ENCODE assay signal across 9 cellular contexts in the genomic region with DNA sequence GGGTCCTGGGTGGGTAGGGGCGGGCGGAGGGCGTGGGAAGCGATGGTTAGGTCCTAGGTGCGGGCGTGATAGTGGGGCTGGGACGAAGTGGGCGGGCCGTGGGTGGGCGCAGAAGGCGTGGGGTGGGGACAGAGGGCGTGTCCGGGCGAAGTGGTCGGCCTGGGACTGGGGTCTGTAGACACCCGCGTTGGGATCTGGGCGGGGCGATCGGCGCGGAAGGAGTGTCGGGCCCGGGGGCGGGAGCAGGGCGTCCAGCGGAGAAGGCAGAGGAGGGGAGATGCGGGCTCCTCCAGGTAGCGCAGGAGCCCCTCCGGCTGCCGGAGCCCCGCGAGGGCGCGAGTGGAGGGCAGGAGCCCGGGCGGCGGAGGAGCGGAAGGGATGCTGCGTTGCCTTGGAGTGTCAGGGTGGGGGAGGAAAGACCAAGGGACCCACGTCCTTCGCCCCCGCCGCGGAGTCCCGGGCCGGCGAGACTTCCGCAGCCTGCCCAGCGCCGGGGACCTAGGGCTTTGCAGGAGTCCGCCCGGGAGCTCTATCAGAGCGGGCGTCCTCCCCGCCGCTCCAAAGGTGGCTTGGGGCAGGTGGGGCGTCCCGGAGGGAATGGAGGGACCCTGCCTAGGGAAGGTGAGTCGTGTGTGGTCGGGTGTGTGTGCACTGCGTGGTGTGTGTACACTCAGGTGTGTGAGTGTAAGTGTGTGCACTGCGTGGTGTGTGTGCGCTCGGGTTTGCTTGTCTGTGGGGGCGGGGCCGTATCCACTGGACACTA. TPM values are rescaled to one million over a fixed set of nuclear protein-coding genes. Genes with fewer than 3 reads are reported as not detected.
DNase-seq lines count a peak whose midpoint lies in the region; ATAC-seq and TF ChIP-seq lines count a peak whose summit lies in the region.
"Had no signal": no experiment of that assay in that cellular context is flagged by ENCODE, and none has a peak within 500 bp of the region (broad histone marks: within the 10 kb centered on the region; RNA-seq: fewer than 3 reads in every experiment).

No MANE protein-coding gene starts in this region.

- H3K36me3 ChIP-seq in iPS-20b (ENCODE audit: insufficient read depth, low read depth, low read length) (no peaks in the 10 kb centered on the region), smooth muscle cell (ENCODE audit: low read depth) (no peaks in the 10 kb centered on the region)

- no peaks in the 10 kb centered on the region for H3K9me3 Mint-ChIP-seq in activated naive CD8-positive, alpha-beta T cell treated with anti-CD3 and anti-CD28 coated beads, Interleukin-2, amount 50 U/mL, for 24 hours

- H3K4me3 ChIP-seq in iPS-20b (ENCODE audit: low read length) (peak overlapping the region; percentile 74), smooth muscle cell (peak overlapping the region; percentile 50)

- no peak overlapping the region for H2AFZ ChIP-seq in smooth muscle cell (ENCODE audit: low read depth)

- H3K27me3 ChIP-seq in iPS-20b (ENCODE audit: insufficient read depth, low read length) (peaks cover 45% of the 10 kb centered on the region), smooth muscle cell (ENCODE audit: low read depth) (peaks cover 9% of the 10 kb centered on the region)

- H3K4me1 Mint-ChIP-seq in activated naive CD8-positive, alpha-beta T cell treated with anti-CD3 and anti-CD28 coated beads, Interleukin-2, amount 50 U/mL, for 24 hours: peaks cover 18% of the 10 kb centered on the region

- DNase-seq in D341Med (ENCODE audit: low spot score) (peak; percentile 90), NCI-H69 (lab: John Stamatoyannopoulos, UW) (peak; percentile 96), smooth muscle cell (lab: John Stamatoyannopoulos, UW; ENCODE audit: unreplicated experiment) (no peak), hippocampal formation (lab: John Stamatoyannopoulos, UW) (no peak)
- DNase-seq in activated naive CD8-positive, alpha-beta T cell treated with anti-CD3 and anti-CD28 coated beads, Interleukin-2, amount 50 U/mL, for 24 hours: peak; percentile 67

- H3K27me3 Mint-ChIP-seq in activated naive CD8-positive, alpha-beta T cell treated with anti-CD3 and anti-CD28 coated beads, Interleukin-2, amount 50 U/mL, for 24 hours: peaks cover 3% of the 10 kb centered on the region

- H3K9me3 ChIP-seq in iPS-20b (ENCODE audit: insufficient read depth, low read depth, low read length): no peaks in the 10 kb centered on the region
- no peaks in the 10 kb centered on the region for H3K9me3 ChIP-seq in smooth muscle cell (replicated peaks; ENCODE audit: low read depth)

- 2% methylated on average over 37 of the region's 67 CpGs for WGBS in smooth muscle cell (ENCODE audit: low lambda C conversion rate)

- peak overlapping the region; percentile 91 for H3K4me2 ChIP-seq in smooth muscle cell

- no peaks in the 10 kb centered on the region for H3F3A ChIP-seq in smooth muscle cell (ENCODE audit: low read depth)

- no peaks in the 10 kb centered on the region for H3K4me1 ChIP-seq in iPS-20b (ENCODE audit: insufficient read depth, low read length)
- H3K4me1 ChIP-seq in smooth muscle cell (ENCODE audit: low read depth): peaks cover 10% of the 10 kb centered on the region

- H3K27ac ChIP-seq in iPS-20b (ENCODE audit: low read length): no peak overlapping the region
- no peak overlapping the region for H3K27ac ChIP-seq in smooth muscle cell (ENCODE audit: low read depth)

- peak; percentile 63 for ATAC-seq in GM19324 (IDR thresholded peaks at IDR 0.05; ENCODE audit: low FRiP score, unreplicated experiment)
- ATAC-seq in HG03175 (IDR thresholded peaks at IDR 0.05; ENCODE audit: unreplicated experiment): peak; percentile 54
- peak; percentile 57 for ATAC-seq in activated naive CD8-positive, alpha-beta T cell treated with anti-CD3 and anti-CD28 coated beads, Interleukin-2, amount 50 U/mL, for 24 hours

- peak overlapping the region; percentile 70 for H3K4me3 Mint-ChIP-seq in activated naive CD8-positive, alpha-beta T cell treated with anti-CD3 and anti-CD28 coated beads, Interleukin-2, amount 50 U/mL, for 24 hours

- H3K36me3 Mint-ChIP-seq in activated naive CD8-positive, alpha-beta T cell treated with anti-CD3 and anti-CD28 coated beads, Interleukin-2, amount 50 U/mL, for 24 hours (ENCODE audit: low read depth): no peaks in the 10 kb centered on the region

- no peak overlapping the region for H3K27ac Mint-ChIP-seq in activated naive CD8-positive, alpha-beta T cell treated with anti-CD3 and anti-CD28 coated beads, Interleukin-2, amount 50 U/mL, for 24 hours

- H3K9ac ChIP-seq in iPS-20b (ENCODE audit: low read depth, low read length): peak overlapping the region; percentile 51; the same call in 1 of the 2 replicates
- H3K9ac ChIP-seq in smooth muscle cell (ENCODE audit: low read depth): no peak overlapping the region

- H4K20me1 ChIP-seq in smooth muscle cell (ENCODE audit: low read depth): no peaks in the 10 kb centered on the region

- H3K79me2 ChIP-seq in smooth muscle cell (ENCODE audit: low read depth): no peaks in the 10 kb centered on the region

- TF ChIP-seq CTCF in smooth muscle cell (IDR thresholded peaks at IDR 0.05; ENCODE audit: borderline replicate concordance, insufficient read depth, poor library complexity, severe bottlenecking): no peak

RNA-seq across cellular contexts. Expression of a gene that starts 27.0 kb away (rescaled TPM):
- total RNA-seq in smooth muscle cell: not detected in 2 replicates
- not detected in 2 replicates for polyA plus RNA-seq in smooth muscle cell
- total RNA-seq: activated CD8-positive, alpha-beta memory T cell treated with anti-CD3 and anti-CD28 coated beads for 36 hours had no signal

RNA-seq across cellular contexts. Expression of a gene that starts 53.2 kb away (rescaled TPM):
- 26.2 and 27.6 TPM in 2 replicates for total RNA-seq in smooth muscle cell
- polyA plus RNA-seq in smooth muscle cell: 35.6 and 42.4 TPM in 2 replicates

RNA-seq across cellular contexts. Expression of a gene that starts 53.4 kb away (rescaled TPM):
- total RNA-seq in smooth muscle cell: 8.5 and 9.0 TPM in 2 replicates
- polyA plus RNA-seq in smooth muscle cell: 19.5 and 22.4 TPM in 2 replicates

Comparison
In these comparisons a context has a peak if more than half of its experiments do, and no peak if none do; other contexts are left out.
1. DNase-seq: peak in D341Med (single experiment), NCI-H69 (single experiment) and activated naive CD8-positive, alpha-beta T cell treated with anti-CD3 and anti-CD28 coated beads, Interleukin-2, amount 50 U/mL, for 24 hours (single experiment); none in smooth muscle cell (single experiment) and hippocampal formation (0 of 2).
2. Peak in every context shown above with its lines, with median percentiles within 50 percentile points of each other: ATAC-seq.